29 cellular contexts compared by ENCODE assay signal in the genomic region with DNA sequence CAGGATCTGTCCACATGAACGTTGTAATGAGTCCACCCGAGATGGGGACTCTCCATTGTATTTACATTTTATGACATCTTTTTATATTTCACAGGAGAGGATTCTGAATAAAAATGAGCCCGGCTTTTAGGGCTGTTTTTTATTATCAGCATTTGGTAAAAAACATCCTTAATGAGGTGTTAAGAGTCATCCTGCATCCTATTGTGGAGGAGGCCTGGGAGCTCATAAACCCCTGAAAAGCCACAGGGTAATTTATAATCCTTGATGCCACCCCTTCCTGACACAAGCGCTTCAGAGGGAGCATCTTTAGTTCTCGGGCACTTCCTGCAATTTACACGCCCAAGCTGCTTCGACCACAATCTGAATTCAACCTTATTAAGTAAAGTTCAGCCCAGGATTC.
DNase-seq lines count a peak whose midpoint lies in the region; ATAC-seq and TF ChIP-seq lines count a peak whose summit lies in the region.
"Had no signal": no experiment of that assay in that cellular context is flagged by ENCODE, and none has a peak within 500 bp of the region (broad histone marks: within the 10 kb centered on the region; RNA-seq: fewer than 3 reads in every experiment).

No MANE protein-coding gene starts in this region.

- H3F3A ChIP-seq in GM23338 (replicated peaks; ENCODE audit: low read depth): 0 out of 2 replicates have a peak, but pooled peaks cover 5% of the 10 kb centered on the region

- H3K27ac ChIP-seq in A673 (ENCODE audit: low read depth, low read length, poor library complexity, severe bottlenecking) (peak overlapping the region; percentile 60), GM23338 (ENCODE audit: low read depth) (no peak overlapping the region; the same call in 1 of the 2 replicates)
- H3K27ac ChIP-seq: colonic mucosa, epithelial cell of prostate, right lobe of liver, stomach, vagina had no signal

- TF ChIP-seq CTCF in A673 (conservative IDR thresholded peaks at IDR 0.05; ENCODE audit: low read depth, low read length) (no peak), GM23338 (conservative IDR thresholded peaks at IDR 0.05; ENCODE audit: low read depth in 2 of 2) (no peak), chondrocyte (IDR thresholded peaks at IDR 0.05) (no peak)

- H3K36me3 Mint-ChIP-seq in GM23338 (ENCODE audit: low read depth): no peaks in the 10 kb centered on the region
- no peaks in the 10 kb centered on the region for H3K36me3 Mint-ChIP-seq in chondrocyte (ENCODE audit: low read depth)
- H3K36me3 Mint-ChIP-seq: activated naive CD4-positive, alpha-beta T cell treated with anti-CD3 and anti-CD28 coated beads, Interleukin-2, amount 50 U/mL, for 24 hours; CD4-positive, alpha-beta memory T cell; immature natural killer cell had no signal

- H4K20me1 ChIP-seq in GM23338 (replicated peaks; ENCODE audit: insufficient read depth): no peaks in the 10 kb centered on the region

- no TSS peak for BruUV-seq in A673 (replicated peaks; lab: Mats Ljungman, UMichigan)

- H3K4me1 Mint-ChIP-seq in GM23338 (no peaks in the 10 kb centered on the region; the same call in 1 of the 3 replicates), chondrocyte (ENCODE audit: low read depth) (peaks cover 19% of the 10 kb centered on the region)
- H3K4me1 Mint-ChIP-seq: activated CD4-positive, alpha-beta T cell treated with anti-CD3 and anti-CD28 coated beads for 36 hours; activated naive CD4-positive, alpha-beta T cell treated with anti-CD3 and anti-CD28 coated beads, Interleukin-2, amount 50 U/mL, for 24 hours; CD4-positive, alpha-beta memory T cell had no signal

- DNase-seq in A673 (ENCODE audit: low spot score) (peak; percentile 77), GM23338 (ENCODE audit: low spot score) (no peak), NCI-H82 treated with DMSO at 0.1 percent for 48 hours (lab: John Stamatoyannopoulos, UW; ENCODE audit: unreplicated experiment) (peak; percentile 2), chondrocyte (ENCODE audit: low spot score) (no peak), NCI-H2107 (lab: John Stamatoyannopoulos, UW) (no peak), retina (no peak)
- no peak for DNase-seq in activated CD4-positive, alpha-beta T cell treated with anti-CD3 and anti-CD28 coated beads, Interleukin-2, amount 50 U/mL, for 1 hour
- DNase-seq: activated CD4-positive, alpha-beta T cell treated with anti-CD3 and anti-CD28 coated beads for 36 hours; activated CD8-positive, alpha-beta T cell treated with anti-CD3 and anti-CD28 coated beads, Interleukin-2, amount 10 ng/mL, durations not matched to agents 7 days and 5 days; AML-193; amygdala; CD4-positive, alpha-beta memory T cell; colonic mucosa; effector CD4-positive, alpha-beta T cell; HCEC 1CT; immature natural killer cell; Kasumi-1; NCI-H187; NCI-H524; PC-3; right lobe of liver; stimulated activated CD4-positive, alpha-beta T cell treated with anti-CD3 and anti-CD28 coated beads, Interleukin-2, amount 100 ng/mL, for 48 hours; stomach had no signal

- POLR2A ChIA-PET in A673 (lab: Charles Lee; ENCODE audit: low non-redundant PET): interaction anchor here (0.6 kb wide), 1 partner anchor 14 kb away, joined by 12 read pairs; no protein-coding TSS in a partner anchor

- no peak overlapping the region for H3K27ac Mint-ChIP-seq in GM23338
- peak overlapping the region; percentile 87 for H3K27ac Mint-ChIP-seq in chondrocyte (ENCODE audit: unreplicated experiment)
- H3K27ac Mint-ChIP-seq: activated CD4-positive, alpha-beta T cell treated with anti-CD3 and anti-CD28 coated beads for 36 hours; activated CD8-positive, alpha-beta T cell treated with anti-CD3 and anti-CD28 coated beads, Interleukin-2, amount 10 ng/mL, durations not matched to agents 7 days and 5 days; activated naive CD4-positive, alpha-beta T cell treated with anti-CD3 and anti-CD28 coated beads, Interleukin-2, amount 50 U/mL, for 24 hours; CD4-positive, alpha-beta memory T cell; T-helper 2 cell treated with Interferon-gamma antibody and Interleukin-4, amounts not matched to agents 5 μg/mL and 100 μg/mL, for 36 hours had no signal

- H3K27me3 ChIP-seq in A673 (replicated peaks; ENCODE audit: insufficient read depth, low read depth, low read length, poor library complexity) (no peaks in the 10 kb centered on the region), GM23338 (ENCODE audit: insufficient read depth) (no peaks in the 10 kb centered on the region)
- H3K27me3 ChIP-seq: right lobe of liver, stomach, vagina had no signal

- intact Hi-C loops in A673 (cut with micrococcal nuclease; ENCODE audit: unreplicated experiment): no loop called here

- peak overlapping the region; percentile 69 for H2AFZ ChIP-seq in GM23338

- H3K27me3 Mint-ChIP-seq in GM23338 (ENCODE audit: insufficient read depth, low read depth, poor library complexity) (peaks cover 10% of the 10 kb centered on the region), chondrocyte (ENCODE audit: low read depth) (no peaks in the 10 kb centered on the region)

- H3K4me3 Mint-ChIP-seq in GM23338: no peak overlapping the region
- no peak overlapping the region for H3K4me3 Mint-ChIP-seq in chondrocyte (ENCODE audit: unreplicated experiment)
- H3K4me3 Mint-ChIP-seq: activated CD4-positive, alpha-beta T cell treated with anti-CD3 and anti-CD28 coated beads for 36 hours; activated CD8-positive, alpha-beta T cell treated with anti-CD3 and anti-CD28 coated beads, Interleukin-2, amount 10 ng/mL, durations not matched to agents 7 days and 5 days; activated naive CD4-positive, alpha-beta T cell treated with anti-CD3 and anti-CD28 coated beads, Interleukin-2, amount 50 U/mL, for 24 hours; CD4-positive, alpha-beta memory T cell; immature natural killer cell; T-helper 2 cell treated with Interferon-gamma antibody and Interleukin-4, amounts not matched to agents 5 μg/mL and 100 μg/mL, for 36 hours had no signal

- no peaks in the 10 kb centered on the region for H3K9me3 Mint-ChIP-seq in GM23338
- no peaks in the 10 kb centered on the region for H3K9me3 Mint-ChIP-seq in chondrocyte (ENCODE audit: low read depth)
- H3K9me3 Mint-ChIP-seq: activated naive CD4-positive, alpha-beta T cell treated with anti-CD3 and anti-CD28 coated beads, Interleukin-2, amount 50 U/mL, for 24 hours; T-helper 2 cell treated with Interferon-gamma antibody and Interleukin-4, amounts not matched to agents 5 μg/mL and 100 μg/mL, for 36 hours had no signal

- H3K4me3 ChIP-seq in A673 (ENCODE audit: low read depth, low read length, poor library complexity, severe bottlenecking): no peak overlapping the region
- H3K4me3 ChIP-seq in GM23338: no peak overlapping the region
- H3K4me3 ChIP-seq: colonic mucosa, right lobe of liver, stomach, vagina had no signal

- H3K4me2 ChIP-seq in GM23338: no peak overlapping the region

- no peaks in the 10 kb centered on the region for H3K36me3 ChIP-seq in A673 (ENCODE audit: insufficient read depth, low read length, poor library complexity, severe bottlenecking)
- H3K36me3 ChIP-seq in GM23338 (ENCODE audit: insufficient read depth): no peaks in the 10 kb centered on the region; the same call in 1 of the 2 replicates
- H3K36me3 ChIP-seq: colonic mucosa, right lobe of liver, stomach, vagina had no signal

- H3K4me1 ChIP-seq in A673 (ENCODE audit: insufficient read depth, low read length, poor library complexity, severe bottlenecking) (peaks cover 14% of the 10 kb centered on the region), GM23338 (ENCODE audit: insufficient read depth) (no peaks in the 10 kb centered on the region; the same call in 1 of the 2 replicates)
- H3K4me1 ChIP-seq: colonic mucosa, right lobe of liver, stomach, vagina had no signal

- ATAC-seq in GM23338 (no peak), HG03097 (IDR thresholded peaks at IDR 0.05; ENCODE audit: low FRiP score, unreplicated experiment) (no peak)
- ATAC-seq: activated CD4-positive, alpha-beta T cell treated with anti-CD3 and anti-CD28 coated beads for 36 hours; activated CD8-positive, alpha-beta T cell treated with anti-CD3 and anti-CD28 coated beads, Interleukin-2, amount 10 ng/mL, durations not matched to agents 7 days and 5 days; left lobe of liver; PC-3; right lobe of liver had no signal

- no peaks in the 10 kb centered on the region for H3K79me2 ChIP-seq in GM23338 (replicated peaks; ENCODE audit: insufficient read depth)

- CTCF ChIA-PET in A673 (lab: Charles Lee): no interaction called here

- H3K9me3 ChIP-seq in A673 (ENCODE audit: low read depth, low read length, poor library complexity, severe bottlenecking): no peaks in the 10 kb centered on the region
- H3K9me3 ChIP-seq: colonic mucosa, right lobe of liver, stomach, vagina had no signal

- H3K9me2 ChIP-seq in GM23338 (ENCODE audit: insufficient read depth): no peaks in the 10 kb centered on the region

TF ChIP-seq in GM23338, 12 proteins besides CTCF, POLR2A, EP300 and RAD21 (continues in another document):
- TF ChIP-seq POLR2AphosphoS5 (IDR thresholded peaks at IDR 0.05; ENCODE audit: low read depth): no peak
- no peak for TF ChIP-seq ZNF114 (CRISPR knock-in tag; IDR thresholded peaks at IDR 0.05)
- TF ChIP-seq, protein P1, sequence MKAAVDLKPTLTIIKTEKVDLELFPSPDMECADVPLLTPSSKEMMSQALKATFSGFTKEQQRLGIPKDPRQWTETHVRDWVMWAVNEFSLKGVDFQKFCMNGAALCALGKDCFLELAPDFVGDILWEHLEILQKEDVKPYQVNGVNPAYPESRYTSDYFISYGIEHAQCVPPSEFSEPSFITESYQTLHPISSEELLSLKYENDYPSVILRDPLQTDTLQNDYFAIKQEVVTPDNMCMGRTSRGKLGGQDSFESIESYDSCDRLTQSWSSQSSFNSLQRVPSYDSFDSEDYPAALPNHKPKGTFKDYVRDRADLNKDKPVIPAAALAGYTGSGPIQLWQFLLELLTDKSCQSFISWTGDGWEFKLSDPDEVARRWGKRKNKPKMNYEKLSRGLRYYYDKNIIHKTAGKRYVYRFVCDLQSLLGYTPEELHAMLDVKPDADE (IDR thresholded peaks at IDR 0.05): no peak
- no peak for TF ChIP-seq JUNB (IDR thresholded peaks at IDR 0.05; ENCODE audit: unreplicated experiment)
- TF ChIP-seq EZH2 (IDR thresholded peaks at IDR 0.05; ENCODE audit: low read depth, unreplicated experiment): no peak

Comparison
In these comparisons a context has a peak if more than half of its experiments do, and no peak if none do; other contexts are left out.
1. DNase-seq: peak in A673 (single experiment) and NCI-H82 treated with DMSO at 0.1 percent for 48 hours (single experiment); none in GM23338 (single experiment), chondrocyte (single experiment), NCI-H2107 (single experiment), activated CD4-positive, alpha-beta T cell treated with anti-CD3 and anti-CD28 coated beads, Interleukin-2, amount 50 U/mL, for 1 hour (single experiment) and retina (single experiment).